ENCODE assay signal across 12 cellular contexts in genomic region chr2:172859821-172860707, GRCh38.
A peak's percentile ranks its signal among the peaks of the same experiment; 100 is the strongest.
DNase-seq lines count a peak whose midpoint lies in the region; ATAC-seq and TF ChIP-seq lines count a peak whose summit lies in the region.
"Had no signal": no experiment of that assay in that cellular context is flagged by ENCODE, and none has a peak within 500 bp of the region (broad histone marks: within the 10 kb centered on the region; RNA-seq: fewer than 3 reads in every experiment).

No MANE protein-coding gene starts in this region.

- H3K36me3 ChIP-seq in left ventricle myocardium inferior (no peaks in the 10 kb centered on the region), right atrium auricular region (no peaks in the 10 kb centered on the region), uterus (no peaks in the 10 kb centered on the region), GM23248 (ENCODE audit: low read depth) (no peaks in the 10 kb centered on the region)

- peaks cover 70% of the 10 kb centered on the region for H3K4me1 ChIP-seq in left ventricle myocardium inferior
- H3K4me1 ChIP-seq in right atrium auricular region: peaks cover 0 to 37% of the 10 kb centered on the region in 2 donors
- H3K4me1 ChIP-seq in uterus: no peaks in the 10 kb centered on the region
- H3K4me1 ChIP-seq in GM23248 (ENCODE audit: insufficient read depth): no peaks in the 10 kb centered on the region

- H3K27me3 ChIP-seq in left ventricle myocardium inferior (ENCODE audit: low read depth) (no peaks in the 10 kb centered on the region), right atrium auricular region (no peaks in the 10 kb centered on the region), uterus (no peaks in the 10 kb centered on the region), GM23248 (replicated peaks; ENCODE audit: insufficient read depth) (no peaks in the 10 kb centered on the region)

- H3K9me3 ChIP-seq in left ventricle myocardium inferior (replicated peaks) (no peaks in the 10 kb centered on the region), right atrium auricular region (no peaks in the 10 kb centered on the region), uterus (no peaks in the 10 kb centered on the region), GM23248 (ENCODE audit: low read depth) (no peaks in the 10 kb centered on the region)

- ATAC-seq in GM21786 (IDR thresholded peaks at IDR 0.05; ENCODE audit: unreplicated experiment) (no peak), GM21423 (IDR thresholded peaks at IDR 0.05; ENCODE audit: unreplicated experiment) (no peak)
- ATAC-seq: activated T-helper 17 cell treated with anti-CD3 and anti-CD28 coated beads, Interleukin-2, amount 50 U/mL, for 72 hours had no signal

- H3K4me2 ChIP-seq in GM23248 (ENCODE audit: unreplicated experiment): no peak overlapping the region

- no peaks in the 10 kb centered on the region for H4K20me1 ChIP-seq in GM23248 (ENCODE audit: insufficient read depth)

- in situ Hi-C loops in GM23248 (cut with MboI): no loop called here

- TF ChIP-seq POLR2A in uterus (IDR thresholded peaks at IDR 0.05): no peak

- intact Hi-C loops in left ventricle myocardium inferior (cut with micrococcal nuclease): no loop called here
- intact Hi-C loops in uterus (cut with DNase I; ENCODE audit: low total_unique reads): no loop called here

- H3K9ac ChIP-seq in GM23248: no peak overlapping the region

- DNase-seq in left ventricle myocardium inferior (no peak), right atrium auricular region (ENCODE audit: low spot score) (no peak), iris pigment epithelial cell (ENCODE audit: low read depth) (peak; percentile 14), uterus (no peak), GM23248 (no peak)
- DNase-seq: activated CD4-positive, CD25-positive, alpha-beta regulatory T cell; GDM1; stimulated activated CD4-positive, alpha-beta T cell treated with anti-CD3 and anti-CD28 coated beads, Interleukin-2, amount 100 ng/mL, for 48 hours had no signal

- TF ChIP-seq CTCF in left ventricle myocardium inferior (IDR thresholded peaks at IDR 0.05; ENCODE audit: borderline replicate concordance) (no peak), right atrium auricular region (IDR thresholded peaks at IDR 0.05) (no peak), VCaP (conservative IDR thresholded peaks at IDR 0.05) (no peak), uterus (IDR thresholded peaks at IDR 0.05) (no peak)

- peak overlapping the region; percentile 49 for H3K4me3 ChIP-seq in left ventricle myocardium inferior
- peak overlapping the region in 1 of 2 donors; percentile 5 for H3K4me3 ChIP-seq in right atrium auricular region
- no peak overlapping the region for H3K4me3 ChIP-seq in uterus
- no peak overlapping the region for H3K4me3 ChIP-seq in GM23248

- H3F3A ChIP-seq in GM23248 (ENCODE audit: insufficient read depth): no peaks in the 10 kb centered on the region

- 52 to 56% methylated on average over 10 of the region's 10 CpGs for WGBS in GM23248 (ENCODE audit: low coverage in 1 of 2, low lambda C conversion rate in 2 of 2, missing lambda C conversion rate in 2 of 2), 2 experiments

- no peaks in the 10 kb centered on the region for H3K79me2 ChIP-seq in GM23248 (ENCODE audit: insufficient read depth)

- H2AFZ ChIP-seq in GM23248: no peak overlapping the region

- H3K9me2 ChIP-seq in GM23248 (ENCODE audit: insufficient read depth): no peaks in the 10 kb centered on the region

- peak overlapping the region; percentile 67 for H3K27ac ChIP-seq in left ventricle myocardium inferior (replicated peaks)
- peak overlapping the region in 1 of 2 donors; percentile 2 for H3K27ac ChIP-seq in right atrium auricular region
- peak overlapping the region; percentile 89 for H3K27ac ChIP-seq in VCaP
- peak overlapping the region; percentile 10 to 18 for H3K27ac ChIP-seq in uterus
- no peak overlapping the region for H3K27ac ChIP-seq in GM23248
